10 cellular contexts compared by ENCODE assay signal in genomic region chr4:183986645-183987528, GRCh38.
DNase-seq lines count a peak whose midpoint lies in the region; ATAC-seq and TF ChIP-seq lines count a peak whose summit lies in the region.
"Had no signal": no experiment of that assay in that cellular context is flagged by ENCODE, and none has a peak within 500 bp of the region (broad histone marks: within the 10 kb centered on the region; RNA-seq: fewer than 3 reads in every experiment).

No MANE protein-coding gene starts in this region.

- ATAC-seq in GM21447 (IDR thresholded peaks at IDR 0.05; ENCODE audit: unreplicated experiment), result no peak

- no peaks in the 10 kb centered on the region for H3K9me3 ChIP-seq in ES-I3 (ENCODE audit: control insufficient read depth, insufficient read depth, low read length)
- no peaks in the 10 kb centered on the region for H3K9me3 ChIP-seq in left ventricle myocardium inferior (replicated peaks)

- H3K27me3 ChIP-seq in left ventricle myocardium inferior (ENCODE audit: low read depth) (no peaks in the 10 kb centered on the region), rectal smooth muscle tissue (ENCODE audit: control insufficient read depth, insufficient read depth, low read length) (no peaks in the 10 kb centered on the region)

- peak overlapping the region; percentile 67; the same call in 1 of the 2 replicates for H3K9ac ChIP-seq in ES-I3 (ENCODE audit: low read depth, low read length)
- no peak overlapping the region for H3K9ac ChIP-seq in rectal smooth muscle tissue (ENCODE audit: low read length)

- H3K36me3 ChIP-seq in ES-I3 (ENCODE audit: insufficient read depth, low read length) (no peaks in the 10 kb centered on the region), left ventricle myocardium inferior (no peaks in the 10 kb centered on the region), rectal smooth muscle tissue (ENCODE audit: control insufficient read depth, insufficient read depth, low read length) (no peaks in the 10 kb centered on the region)

- no peak for TF ChIP-seq CTCF in left ventricle myocardium inferior (IDR thresholded peaks at IDR 0.05; ENCODE audit: borderline replicate concordance)

- intact Hi-C loops in left ventricle myocardium inferior (cut with micrococcal nuclease), result no loop called here

- peaks cover 17% of the 10 kb centered on the region for H3K4me1 ChIP-seq in ES-I3 (ENCODE audit: insufficient read depth, low read length)
- peaks cover 74% of the 10 kb centered on the region for H3K4me1 ChIP-seq in left ventricle myocardium inferior
- peaks cover 11% of the 10 kb centered on the region for H3K4me1 ChIP-seq in rectal smooth muscle tissue (ENCODE audit: control insufficient read depth, insufficient read depth, low read length)

- DNase-seq in left ventricle myocardium inferior (no peak), NCI-H524 (lab: John Stamatoyannopoulos, UW) (no peak), NCI-H1105 (lab: John Stamatoyannopoulos, UW) (no peak), globus pallidus (ENCODE audit: low spot score) (no peak)
- DNase-seq: NCI-H1694 had no signal

- peak overlapping the region; percentile 82 for H3K27ac ChIP-seq in angular gyrus (ENCODE audit: low read depth, low read length)
- H3K27ac ChIP-seq in left ventricle myocardium inferior (replicated peaks), result peak overlapping the region; percentile 94
- peak overlapping the region; percentile 75 for H3K27ac ChIP-seq in rectal smooth muscle tissue (ENCODE audit: low read depth, low read length)
- H3K27ac ChIP-seq: SK-N-MC had no signal

- H3K4me3 ChIP-seq in left ventricle myocardium inferior (peak overlapping the region; percentile 66), rectal smooth muscle tissue (ENCODE audit: low read length) (peak overlapping the region; percentile 59)
- H3K4me3 ChIP-seq: SK-N-MC had no signal
